In genomic region chr1:84720275-84720780, GRCh38 we compare ENCODE assay signal across 9 cellular contexts. TPM values are rescaled to one million over a fixed set of nuclear protein-coding genes. Genes with fewer than 3 reads are reported as not detected.
DNase-seq lines count a peak whose midpoint lies in the region; ATAC-seq lines count a peak whose summit lies in the region.
"Had no signal": no experiment of that assay in that cellular context is flagged by ENCODE, and none has a peak within 500 bp of the region (broad histone marks: within the 10 kb centered on the region; RNA-seq: fewer than 3 reads in every experiment).

No MANE protein-coding gene starts in this region.

- H3K27me3 Mint-ChIP-seq in naive thymus-derived CD8-positive, alpha-beta T cell: peaks cover 0 to 9% (median 0%) of the 10 kb centered on the region in 5 donors

- POLR2A ChIA-PET in naive thymus-derived CD8-positive, alpha-beta T cell (lab: Charles Lee): interaction anchor here (0.7 kb wide), 1 partner anchor 27 kb away, joined by 3 read pairs; no protein-coding TSS in a partner anchor

- intact Hi-C loops in left colon (cut with DNase I, micrococcal nuclease): no loop called here

- peak overlapping the region in 1 of 3 donors; percentile 43 for H3K9ac ChIP-seq in skeletal muscle tissue (ENCODE audit: low read depth in 1 of 3, low read length in 3 of 3)

- no peaks in the 10 kb centered on the region for H3K4me1 Mint-ChIP-seq in naive thymus-derived CD8-positive, alpha-beta T cell

- DNase-seq in NCI-H446 treated with DMSO at 0.1 percent for 48 hours (lab: John Stamatoyannopoulos, UW) (peak; percentile 68), left colon (no peak), NCI-H526 (lab: John Stamatoyannopoulos, UW) (no peak), kidney glomerular epithelial cell (lab: John Stamatoyannopoulos, UW) (no peak)
- DNase-seq in activated CD4-positive, alpha-beta T cell treated with anti-CD3 and anti-CD28 coated beads for 4 hours: no peak
- DNase-seq in naive thymus-derived CD8-positive, alpha-beta T cell: no peak

- peaks cover 5 to 9% (median 7%) of the 10 kb centered on the region in 3 donors for H3K4me1 ChIP-seq in skeletal muscle tissue (ENCODE audit: control insufficient read depth in 3 of 3, insufficient read depth in 3 of 3, low read length in 3 of 3)

- H3K27ac Mint-ChIP-seq in naive thymus-derived CD8-positive, alpha-beta T cell: no peak overlapping the region
- H3K27ac Mint-ChIP-seq: activated T-helper 2 cell treated with anti-CD3 and anti-CD28 coated beads, Interferon-gamma antibody, Interleukin-2, Interleukin-4, amounts not matched to agents 10 μg/mL and 5 μg/mL and 100 μg/mL, durations not matched to agents 14 hours and 24 hours and 36 hours had no signal

- no peaks in the 10 kb centered on the region for H3K9me3 Mint-ChIP-seq in naive thymus-derived CD8-positive, alpha-beta T cell
- H3K9me3 Mint-ChIP-seq: activated T-helper 2 cell treated with anti-CD3 and anti-CD28 coated beads, Interferon-gamma antibody, Interleukin-2, Interleukin-4, amounts not matched to agents 10 μg/mL and 5 μg/mL and 100 μg/mL, durations not matched to agents 14 hours and 24 hours and 36 hours had no signal

- H3K36me3 ChIP-seq in skeletal muscle tissue (ENCODE audit: control insufficient read depth in 3 of 3, insufficient read depth in 3 of 3, low read length in 3 of 3): no peaks in the 10 kb centered on the region

- H3K4me3 Mint-ChIP-seq in naive thymus-derived CD8-positive, alpha-beta T cell: no peak overlapping the region

- H3K27ac ChIP-seq in skeletal muscle tissue (ENCODE audit: low read depth, low read length): peak overlapping the region; percentile 10

- ATAC-seq in GM19043 (IDR thresholded peaks at IDR 0.05; ENCODE audit: low read depth, unreplicated experiment) (peak; percentile 39), left colon (peak; percentile 81)
- no peak for ATAC-seq in naive thymus-derived CD8-positive, alpha-beta T cell

- no peak overlapping the region for H3K4me3 ChIP-seq in skeletal muscle tissue (ENCODE audit: low read length in 3 of 3)

- no peaks in the 10 kb centered on the region for H3K9me3 ChIP-seq in skeletal muscle tissue (ENCODE audit: control insufficient read depth in 3 of 3, low read length in 3 of 3)

- no peaks in the 10 kb centered on the region for H3K36me3 Mint-ChIP-seq in naive thymus-derived CD8-positive, alpha-beta T cell

- no peaks in the 10 kb centered on the region for H3K27me3 ChIP-seq in skeletal muscle tissue (ENCODE audit: control insufficient read depth in 3 of 3, insufficient read depth in 3 of 3, low read length in 3 of 3)

RNA-seq across cellular contexts. Expression of gene SSX2IP, which starts 30.1 kb away (rescaled TPM):
- total RNA-seq in left colon (10 to 100 TPM; 12.6 to 14.0 TPM), skeletal muscle tissue (7.8 TPM)
- 10 to 100 TPM in 1 of 2 experiments, 1 to 10 TPM in 1; 9.9 to 11.4 TPM for total RNA-seq in naive thymus-derived CD8-positive, alpha-beta T cell
- polyA plus RNA-seq in naive thymus-derived CD8-positive, alpha-beta T cell: 10 to 100 TPM in 1 of 3 donors, 1 to 10 TPM in 2; 6.9 to 10.8 (median 8.1) TPM

Comparison
In these comparisons a context has a peak if more than half of its experiments do, and no peak if none do; other contexts are left out.
1. ATAC-seq: peak in GM19043 (single experiment) and left colon (single experiment); none in naive thymus-derived CD8-positive, alpha-beta T cell (0 of 2).